ENCODE assay signal across 24 cellular contexts in the genomic region with DNA sequence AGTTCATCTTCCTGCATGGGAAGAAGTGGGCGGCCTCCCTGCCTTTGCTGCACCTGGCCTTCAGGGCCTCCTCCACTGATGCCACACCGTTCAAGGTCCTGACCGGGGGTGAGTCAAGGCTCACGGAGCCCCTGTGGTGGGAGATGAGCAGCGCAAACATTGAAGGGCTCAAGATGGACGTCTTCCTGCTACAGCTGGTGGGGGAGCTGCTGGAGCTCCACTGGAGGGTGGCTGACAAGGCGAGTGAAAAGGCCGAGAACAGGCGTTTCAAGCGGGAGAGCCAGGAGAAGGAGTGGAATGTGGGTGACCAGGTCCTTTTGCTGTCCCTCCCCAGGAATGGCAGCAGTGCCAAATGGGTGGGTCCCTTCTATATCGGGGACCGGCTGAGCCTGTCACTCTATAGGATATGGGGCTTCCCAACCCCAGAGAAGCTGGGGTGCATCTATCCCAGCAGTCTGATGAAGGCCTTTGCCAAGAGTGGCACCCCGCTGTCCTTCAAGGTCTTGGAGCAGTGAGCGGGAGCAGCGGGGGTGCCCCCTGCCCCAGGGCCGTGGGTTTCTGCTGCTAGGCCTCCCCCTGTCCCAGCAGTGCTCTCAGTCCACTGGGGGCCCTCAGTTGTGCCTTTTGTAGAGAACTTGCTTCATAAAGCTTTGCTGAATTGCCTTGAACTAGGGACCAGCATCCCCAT. TPM values are rescaled to one million over a fixed set of nuclear protein-coding genes. Genes with fewer than 3 reads are reported as not detected.
"Had no signal": no experiment of that assay in that cellular context is flagged by ENCODE, and none has a peak within 500 bp of the region (broad histone marks: within the 10 kb centered on the region; RNA-seq: fewer than 3 reads in every experiment).

No MANE protein-coding gene starts in this region.

- H3K27me3 ChIP-seq: foreskin keratinocyte, suprapubic skin, upper lobe of right lung had no signal

- H3K36me3 Mint-ChIP-seq: activated naive CD4-positive, alpha-beta T cell treated with anti-CD3 and anti-CD28 coated beads, Interleukin-2, amount 50 U/mL, for 72 hours; naive thymus-derived CD4-positive, alpha-beta T cell had no signal

- H3K4me1 Mint-ChIP-seq: activated T-helper 17 cell treated with anti-CD3 and anti-CD28 coated beads, Interleukin-2, amount 50 U/mL, for 72 hours; naive thymus-derived CD4-positive, alpha-beta T cell had no signal

- H3K9me3 Mint-ChIP-seq: activated naive CD4-positive, alpha-beta T cell treated with anti-CD3 and anti-CD28 coated beads, Interleukin-2, amount 50 U/mL, for 72 hours; activated T-cell treated with anti-CD3 and anti-CD28 coated beads, Interleukin-2, amount 50 U/mL, for 4 hours; activated T-helper 17 cell treated with anti-CD3 and anti-CD28 coated beads, Interleukin-2, amount 50 U/mL, for 72 hours; naive thymus-derived CD4-positive, alpha-beta T cell; T-helper 1 cell treated with Interleukin-12 subunit alpha and Interleukin-12 subunit beta and Interleukin-4 antibody, amounts not matched to agents 30 μg/mL and 1 μg/mL, for 36 hours had no signal

- DNase-seq: activated CD4-positive, alpha-beta T cell treated with anti-CD3 and anti-CD28 coated beads for 48 hours; activated CD4-positive, alpha-beta T cell treated with anti-CD3 and anti-CD28 coated beads, Interleukin-2, amount 50 U/mL, for 48 hours; activated naive CD4-positive, alpha-beta T cell; activated T-cell treated with anti-CD3 and anti-CD28 coated beads, Interleukin-2, amount 50 U/mL, for 4 hours; dermis blood vessel endothelial cell; effector CD4-positive, alpha-beta T cell; foreskin keratinocyte; mammary epithelial cell; midbrain; naive thymus-derived CD4-positive, alpha-beta T cell; stimulated activated naive CD4-positive, alpha-beta T cell; SW 1271; T-helper 9 cell; tibial artery; upper lobe of right lung; WERI-Rb-1 had no signal

- ATAC-seq: activated CD4-positive, CD25-positive, alpha-beta regulatory T cell treated with anti-CD3 and anti-CD28 coated beads, Interleukin-2, amount 50 U/mL, for 24 hours; activated naive CD4-positive, alpha-beta T cell treated with anti-CD3 and anti-CD28 coated beads, Interleukin-2, amount 50 U/mL, for 72 hours; activated T-cell treated with anti-CD3 and anti-CD28 coated beads, Interleukin-2, amount 50 U/mL, for 4 hours; activated T-helper 17 cell treated with anti-CD3 and anti-CD28 coated beads, Interleukin-2, amount 50 U/mL, for 72 hours; foreskin keratinocyte; naive thymus-derived CD4-positive, alpha-beta T cell; upper lobe of right lung had no signal

- H3K9me3 ChIP-seq: esophagus muscularis mucosa, neutrophil, suprapubic skin, tibial artery, upper lobe of right lung had no signal

- H3K36me3 ChIP-seq: neutrophil had no signal

- H3K27ac Mint-ChIP-seq: activated naive CD4-positive, alpha-beta T cell treated with anti-CD3 and anti-CD28 coated beads, Interleukin-2, amount 50 U/mL, for 72 hours; activated T-helper 17 cell treated with anti-CD3 and anti-CD28 coated beads, Interleukin-2, amount 50 U/mL, for 72 hours; naive thymus-derived CD4-positive, alpha-beta T cell; progenitor cell of endocrine pancreas; T-helper 1 cell treated with Interleukin-12 subunit alpha and Interleukin-12 subunit beta and Interleukin-4 antibody, amounts not matched to agents 30 μg/mL and 1 μg/mL, for 36 hours had no signal

- H3K4me3 ChIP-seq: esophagus muscularis mucosa, suprapubic skin, tibial artery, upper lobe of right lung had no signal

- H3K27ac ChIP-seq: esophagus muscularis mucosa, foreskin keratinocyte, neutrophil, suprapubic skin, tibial artery, upper lobe of right lung, WERI-Rb-1 had no signal

- H3K4me3 Mint-ChIP-seq: activated T-cell treated with anti-CD3 and anti-CD28 coated beads, Interleukin-2, amount 50 U/mL, for 4 hours; activated T-helper 17 cell treated with anti-CD3 and anti-CD28 coated beads, Interleukin-2, amount 50 U/mL, for 72 hours; naive thymus-derived CD4-positive, alpha-beta T cell; T-helper 1 cell treated with Interleukin-12 subunit alpha and Interleukin-12 subunit beta and Interleukin-4 antibody, amounts not matched to agents 30 μg/mL and 1 μg/mL, for 36 hours had no signal

RNA-seq across cellular contexts. Expression of a gene that starts 18.3 kb away (rescaled TPM):
- polyA plus RNA-seq: naive thymus-derived CD4-positive, alpha-beta T cell had no signal

RNA-seq across cellular contexts. Expression of a gene that starts 49.1 kb away (rescaled TPM):
- total RNA-seq: naive thymus-derived CD4-positive, alpha-beta T cell had no signal
- polyA plus RNA-seq: naive thymus-derived CD4-positive, alpha-beta T cell had no signal
